1 cellular context compared by ENCODE assay signal in the genomic region with DNA sequence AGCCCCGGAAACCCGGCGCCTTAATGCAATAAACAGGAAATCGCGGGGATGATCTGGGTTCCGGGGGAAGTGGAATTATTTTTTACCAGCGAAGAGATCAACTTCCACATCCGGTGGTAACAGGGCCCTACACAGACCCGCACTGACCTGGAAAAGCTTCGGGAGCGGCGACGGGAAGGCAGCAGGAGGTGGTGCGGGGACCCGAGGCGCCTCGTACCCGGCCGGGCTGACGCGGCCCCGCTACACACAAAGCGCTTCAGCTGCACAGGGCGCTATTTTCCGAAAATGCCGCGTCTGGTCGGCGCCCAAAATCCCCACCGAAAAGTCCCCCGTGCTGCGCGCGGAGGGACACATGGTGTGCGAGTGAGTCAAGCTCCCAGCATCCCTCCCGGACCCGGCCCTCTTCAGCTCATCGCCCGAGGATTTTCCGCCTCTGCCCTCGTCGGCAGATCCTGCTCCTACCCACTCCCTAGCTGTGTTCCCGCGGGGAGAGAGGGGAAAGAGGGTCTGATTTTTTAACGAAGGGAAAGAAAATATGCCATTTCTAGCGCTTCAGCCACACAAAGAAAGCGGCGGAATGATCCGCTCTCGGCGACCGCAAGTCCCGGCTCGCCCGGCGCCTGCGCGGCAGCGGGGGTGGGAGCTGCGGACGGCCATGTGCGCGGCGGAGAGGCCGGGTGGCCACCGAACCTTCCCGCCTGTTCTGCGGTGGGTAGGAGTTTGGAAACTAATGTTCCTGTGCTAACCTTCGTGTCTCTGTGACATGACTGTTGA.
TF ChIP-seq lines count a peak whose summit lies in the region.

A gene (minus strand): TSS at position 361 of the 774 bp plus-strand sequence. CDS start 45,400 bp downstream, outside the sequence.

TF ChIP-seq in GM12878, 131 proteins besides CTCF, POLR2A, EP300 and RAD21 (continued from another document and continues in another):
- TF ChIP-seq, protein P1, sequence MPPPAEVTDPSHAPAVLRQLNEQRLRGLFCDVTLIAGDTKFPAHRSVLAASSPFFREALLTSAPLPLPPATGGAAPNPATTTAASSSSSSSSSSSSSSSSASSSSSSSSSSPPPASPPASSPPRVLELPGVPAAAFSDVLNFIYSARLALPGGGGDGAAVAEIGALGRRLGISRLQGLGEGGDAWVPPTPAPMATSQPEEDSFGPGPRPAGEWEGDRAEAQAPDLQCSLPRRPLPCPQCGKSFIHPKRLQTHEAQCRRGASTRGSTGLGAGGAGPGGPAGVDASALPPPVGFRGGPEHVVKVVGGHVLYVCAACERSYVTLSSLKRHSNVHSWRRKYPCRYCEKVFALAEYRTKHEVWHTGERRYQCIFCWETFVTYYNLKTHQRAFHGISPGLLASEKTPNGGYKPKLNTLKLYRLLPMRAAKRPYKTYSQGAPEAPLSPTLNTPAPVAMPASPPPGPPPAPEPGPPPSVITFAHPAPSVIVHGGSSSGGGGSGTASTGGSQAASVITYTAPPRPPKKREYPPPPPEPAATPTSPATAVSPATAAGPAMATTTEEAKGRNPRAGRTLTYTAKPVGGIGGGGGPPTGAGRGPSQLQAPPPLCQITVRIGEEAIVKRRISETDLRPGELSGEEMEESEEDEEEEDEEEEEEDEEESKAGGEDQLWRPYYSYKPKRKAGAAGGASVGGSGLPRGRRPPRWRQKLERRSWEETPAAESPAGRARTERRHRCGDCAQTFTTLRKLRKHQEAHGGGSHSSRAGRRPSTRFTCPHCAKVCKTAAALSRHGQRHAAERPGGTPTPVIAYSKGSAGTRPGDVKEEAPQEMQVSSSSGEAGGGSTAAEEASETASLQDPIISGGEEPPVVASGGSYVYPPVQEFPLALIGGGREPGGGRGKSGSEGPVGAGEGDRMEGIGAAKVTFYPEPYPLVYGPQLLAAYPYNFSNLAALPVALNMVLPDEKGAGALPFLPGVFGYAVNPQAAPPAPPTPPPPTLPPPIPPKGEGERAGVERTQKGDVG (CRISPR knock-in tag; IDR thresholded peaks at IDR 0.05) = no peak
- TF ChIP-seq SMAD1 (IDR thresholded peaks at IDR 0.05; ENCODE audit: low read depth, partially characterized antibody) = peak; percentile 70
- TF ChIP-seq, protein P2, sequence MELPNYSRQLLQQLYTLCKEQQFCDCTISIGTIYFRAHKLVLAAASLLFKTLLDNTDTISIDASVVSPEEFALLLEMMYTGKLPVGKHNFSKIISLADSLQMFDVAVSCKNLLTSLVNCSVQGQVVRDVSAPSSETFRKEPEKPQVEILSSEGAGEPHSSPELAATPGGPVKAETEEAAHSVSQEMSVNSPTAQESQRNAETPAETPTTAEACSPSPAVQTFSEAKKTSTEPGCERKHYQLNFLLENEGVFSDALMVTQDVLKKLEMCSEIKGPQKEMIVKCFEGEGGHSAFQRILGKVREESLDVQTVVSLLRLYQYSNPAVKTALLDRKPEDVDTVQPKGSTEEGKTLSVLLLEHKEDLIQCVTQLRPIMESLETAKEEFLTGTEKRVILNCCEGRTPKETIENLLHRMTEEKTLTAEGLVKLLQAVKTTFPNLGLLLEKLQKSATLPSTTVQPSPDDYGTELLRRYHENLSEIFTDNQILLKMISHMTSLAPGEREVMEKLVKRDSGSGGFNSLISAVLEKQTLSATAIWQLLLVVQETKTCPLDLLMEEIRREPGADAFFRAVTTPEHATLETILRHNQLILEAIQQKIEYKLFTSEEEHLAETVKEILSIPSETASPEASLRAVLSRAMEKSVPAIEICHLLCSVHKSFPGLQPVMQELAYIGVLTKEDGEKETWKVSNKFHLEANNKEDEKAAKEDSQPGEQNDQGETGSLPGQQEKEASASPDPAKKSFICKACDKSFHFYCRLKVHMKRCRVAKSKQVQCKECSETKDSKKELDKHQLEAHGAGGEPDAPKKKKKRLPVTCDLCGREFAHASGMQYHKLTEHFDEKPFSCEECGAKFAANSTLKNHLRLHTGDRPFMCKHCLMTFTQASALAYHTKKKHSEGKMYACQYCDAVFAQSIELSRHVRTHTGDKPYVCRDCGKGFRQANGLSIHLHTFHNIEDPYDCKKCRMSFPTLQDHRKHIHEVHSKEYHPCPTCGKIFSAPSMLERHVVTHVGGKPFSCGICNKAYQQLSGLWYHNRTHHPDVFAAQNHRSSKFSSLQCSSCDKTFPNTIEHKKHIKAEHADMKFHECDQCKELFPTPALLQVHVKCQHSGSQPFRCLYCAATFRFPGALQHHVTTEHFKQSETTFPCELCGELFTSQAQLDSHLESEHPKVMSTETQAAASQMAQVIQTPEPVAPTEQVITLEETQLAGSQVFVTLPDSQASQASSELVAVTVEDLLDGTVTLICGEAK (IDR thresholded peaks at IDR 0.05; ENCODE audit: borderline replicate concordance) = peak; percentile 88
- peak; percentile 99 for TF ChIP-seq CBFB (IDR thresholded peaks at IDR 0.05; ENCODE audit: low read depth)
- TF ChIP-seq PAX8 (IDR thresholded peaks at IDR 0.05) = no peak
- TF ChIP-seq KDM1A (IDR thresholded peaks at IDR 0.05; ENCODE audit: borderline replicate concordance) = no peak
- TF ChIP-seq RCOR1 (conservative IDR thresholded peaks at IDR 0.05; ENCODE audit: low read depth, low read length) = no peak
- TF ChIP-seq, protein P3, sequence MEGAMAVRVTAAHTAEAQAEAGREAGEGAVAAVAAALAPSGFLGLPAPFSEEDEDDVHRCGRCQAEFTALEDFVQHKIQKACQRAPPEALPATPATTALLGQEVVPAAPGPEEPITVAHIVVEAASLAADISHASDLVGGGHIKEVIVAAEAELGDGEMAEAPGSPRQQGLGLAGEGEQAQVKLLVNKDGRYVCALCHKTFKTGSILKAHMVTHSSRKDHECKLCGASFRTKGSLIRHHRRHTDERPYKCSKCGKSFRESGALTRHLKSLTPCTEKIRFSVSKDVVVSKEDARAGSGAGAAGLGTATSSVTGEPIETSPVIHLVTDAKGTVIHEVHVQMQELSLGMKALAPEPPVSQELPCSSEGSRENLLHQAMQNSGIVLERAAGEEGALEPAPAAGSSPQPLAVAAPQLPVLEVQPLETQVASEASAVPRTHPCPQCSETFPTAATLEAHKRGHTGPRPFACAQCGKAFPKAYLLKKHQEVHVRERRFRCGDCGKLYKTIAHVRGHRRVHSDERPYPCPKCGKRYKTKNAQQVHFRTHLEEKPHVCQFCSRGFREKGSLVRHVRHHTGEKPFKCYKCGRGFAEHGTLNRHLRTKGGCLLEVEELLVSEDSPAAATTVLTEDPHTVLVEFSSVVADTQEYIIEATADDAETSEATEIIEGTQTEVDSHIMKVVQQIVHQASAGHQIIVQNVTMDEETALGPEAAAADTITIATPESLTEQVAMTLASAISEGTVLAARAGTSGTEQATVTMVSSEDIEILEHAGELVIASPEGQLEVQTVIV (IDR thresholded peaks at IDR 0.05; ENCODE audit: borderline replicate concordance, partially characterized antibody) = no peak
- peak; percentile 99 for TF ChIP-seq MXI1 (IDR thresholded peaks at IDR 0.05; ENCODE audit: low read depth, low read length)
- peak; percentile 91 for TF ChIP-seq SMAD5 (IDR thresholded peaks at IDR 0.05; ENCODE audit: low read depth)
- 0 out of 4 replicates have a peak, but pooled peaks of 1 of the 2 experiments have one; percentile 53 for TF ChIP-seq SRF (IDR thresholded peaks at IDR 0.05; ENCODE audit: low read depth in 2 of 2, low read length in 2 of 2)
- TF ChIP-seq, protein P4, sequence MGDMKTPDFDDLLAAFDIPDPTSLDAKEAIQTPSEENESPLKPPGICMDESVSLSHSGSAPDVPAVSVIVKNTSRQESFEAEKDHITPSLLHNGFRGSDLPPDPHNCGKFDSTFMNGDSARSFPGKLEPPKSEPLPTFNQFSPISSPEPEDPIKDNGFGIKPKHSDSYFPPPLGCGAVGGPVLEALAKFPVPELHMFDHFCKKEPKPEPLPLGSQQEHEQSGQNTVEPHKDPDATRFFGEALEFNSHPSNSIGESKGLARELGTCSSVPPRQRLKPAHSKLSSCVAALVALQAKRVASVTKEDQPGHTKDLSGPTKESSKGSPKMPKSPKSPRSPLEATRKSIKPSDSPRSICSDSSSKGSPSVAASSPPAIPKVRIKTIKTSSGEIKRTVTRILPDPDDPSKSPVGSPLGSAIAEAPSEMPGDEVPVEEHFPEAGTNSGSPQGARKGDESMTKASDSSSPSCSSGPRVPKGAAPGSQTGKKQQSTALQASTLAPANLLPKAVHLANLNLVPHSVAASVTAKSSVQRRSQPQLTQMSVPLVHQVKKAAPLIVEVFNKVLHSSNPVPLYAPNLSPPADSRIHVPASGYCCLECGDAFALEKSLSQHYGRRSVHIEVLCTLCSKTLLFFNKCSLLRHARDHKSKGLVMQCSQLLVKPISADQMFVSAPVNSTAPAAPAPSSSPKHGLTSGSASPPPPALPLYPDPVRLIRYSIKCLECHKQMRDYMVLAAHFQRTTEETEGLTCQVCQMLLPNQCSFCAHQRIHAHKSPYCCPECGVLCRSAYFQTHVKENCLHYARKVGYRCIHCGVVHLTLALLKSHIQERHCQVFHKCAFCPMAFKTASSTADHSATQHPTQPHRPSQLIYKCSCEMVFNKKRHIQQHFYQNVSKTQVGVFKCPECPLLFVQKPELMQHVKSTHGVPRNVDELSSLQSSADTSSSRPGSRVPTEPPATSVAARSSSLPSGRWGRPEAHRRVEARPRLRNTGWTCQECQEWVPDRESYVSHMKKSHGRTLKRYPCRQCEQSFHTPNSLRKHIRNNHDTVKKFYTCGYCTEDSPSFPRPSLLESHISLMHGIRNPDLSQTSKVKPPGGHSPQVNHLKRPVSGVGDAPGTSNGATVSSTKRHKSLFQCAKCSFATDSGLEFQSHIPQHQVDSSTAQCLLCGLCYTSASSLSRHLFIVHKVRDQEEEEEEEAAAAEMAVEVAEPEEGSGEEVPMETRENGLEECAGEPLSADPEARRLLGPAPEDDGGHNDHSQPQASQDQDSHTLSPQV (IDR thresholded peaks at IDR 0.05) = peak; percentile 91; the same call in 1 of the 2 replicates
- TF ChIP-seq PML (IDR thresholded peaks at IDR 0.05; ENCODE audit: low read length) = peak; percentile 97
- TF ChIP-seq, protein P5, sequence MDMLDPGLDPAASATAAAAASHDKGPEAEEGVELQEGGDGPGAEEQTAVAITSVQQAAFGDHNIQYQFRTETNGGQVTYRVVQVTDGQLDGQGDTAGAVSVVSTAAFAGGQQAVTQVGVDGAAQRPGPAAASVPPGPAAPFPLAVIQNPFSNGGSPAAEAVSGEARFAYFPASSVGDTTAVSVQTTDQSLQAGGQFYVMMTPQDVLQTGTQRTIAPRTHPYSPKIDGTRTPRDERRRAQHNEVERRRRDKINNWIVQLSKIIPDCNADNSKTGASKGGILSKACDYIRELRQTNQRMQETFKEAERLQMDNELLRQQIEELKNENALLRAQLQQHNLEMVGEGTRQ (IDR thresholded peaks at IDR 0.05; ENCODE audit: borderline replicate concordance, low read depth, low read length) = no peak
- TF ChIP-seq, protein P6, sequence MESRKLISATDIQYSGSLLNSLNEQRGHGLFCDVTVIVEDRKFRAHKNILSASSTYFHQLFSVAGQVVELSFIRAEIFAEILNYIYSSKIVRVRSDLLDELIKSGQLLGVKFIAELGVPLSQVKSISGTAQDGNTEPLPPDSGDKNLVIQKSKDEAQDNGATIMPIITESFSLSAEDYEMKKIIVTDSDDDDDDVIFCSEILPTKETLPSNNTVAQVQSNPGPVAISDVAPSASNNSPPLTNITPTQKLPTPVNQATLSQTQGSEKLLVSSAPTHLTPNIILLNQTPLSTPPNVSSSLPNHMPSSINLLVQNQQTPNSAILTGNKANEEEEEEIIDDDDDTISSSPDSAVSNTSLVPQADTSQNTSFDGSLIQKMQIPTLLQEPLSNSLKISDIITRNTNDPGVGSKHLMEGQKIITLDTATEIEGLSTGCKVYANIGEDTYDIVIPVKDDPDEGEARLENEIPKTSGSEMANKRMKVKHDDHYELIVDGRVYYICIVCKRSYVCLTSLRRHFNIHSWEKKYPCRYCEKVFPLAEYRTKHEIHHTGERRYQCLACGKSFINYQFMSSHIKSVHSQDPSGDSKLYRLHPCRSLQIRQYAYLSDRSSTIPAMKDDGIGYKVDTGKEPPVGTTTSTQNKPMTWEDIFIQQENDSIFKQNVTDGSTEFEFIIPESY (IDR thresholded peaks at IDR 0.05) = no peak
- TF ChIP-seq PAX5 (IDR thresholded peaks at IDR 0.05; ENCODE audit: borderline replicate concordance, low read depth, low read length) = no peak; the same call in 1 of the 2 replicates
- no peak for TF ChIP-seq EZH2 (IDR thresholded peaks at IDR 0.05; ENCODE audit: borderline replicate concordance, control insufficient read depth, low read depth, low read length)
- peak; percentile 98 for TF ChIP-seq IKZF1 (conservative IDR thresholded peaks at IDR 0.05)
- TF ChIP-seq, protein P7, sequence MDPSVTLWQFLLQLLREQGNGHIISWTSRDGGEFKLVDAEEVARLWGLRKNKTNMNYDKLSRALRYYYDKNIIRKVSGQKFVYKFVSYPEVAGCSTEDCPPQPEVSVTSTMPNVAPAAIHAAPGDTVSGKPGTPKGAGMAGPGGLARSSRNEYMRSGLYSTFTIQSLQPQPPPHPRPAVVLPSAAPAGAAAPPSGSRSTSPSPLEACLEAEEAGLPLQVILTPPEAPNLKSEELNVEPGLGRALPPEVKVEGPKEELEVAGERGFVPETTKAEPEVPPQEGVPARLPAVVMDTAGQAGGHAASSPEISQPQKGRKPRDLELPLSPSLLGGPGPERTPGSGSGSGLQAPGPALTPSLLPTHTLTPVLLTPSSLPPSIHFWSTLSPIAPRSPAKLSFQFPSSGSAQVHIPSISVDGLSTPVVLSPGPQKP (IDR thresholded peaks at IDR 0.05; ENCODE audit: low read depth, low read length) = peak; percentile 42; the same call in 1 of the 2 replicates
- TF ChIP-seq SUZ12 (IDR thresholded peaks at IDR 0.05; ENCODE audit: unreplicated experiment) = no peak
- TF ChIP-seq CHD1 (IDR thresholded peaks at IDR 0.05; ENCODE audit: low read depth, low read length) = 0 out of 2 replicates have a peak, but pooled peaks have one; percentile 26
- peak; percentile 91 for TF ChIP-seq MTA3 (IDR thresholded peaks at IDR 0.05; ENCODE audit: borderline replicate concordance, low read length)
- TF ChIP-seq TCF7 (IDR thresholded peaks at IDR 0.05; ENCODE audit: borderline replicate concordance) = 0 out of 2 replicates have a peak, but pooled peaks have one; percentile 40
- TF ChIP-seq ASH2L (IDR thresholded peaks at IDR 0.05; ENCODE audit: borderline replicate concordance, low read depth) = peak; percentile 46; the same call in 1 of the 2 replicates
